Comparison of ENCODE assay signal across 33 cellular contexts in genomic region chr6:117089604-117090003, GRCh38.
"Had no signal": no experiment of that assay in that cellular context is flagged by ENCODE, and none has a peak within 500 bp of the region (broad histone marks: within the 10 kb centered on the region; RNA-seq: fewer than 3 reads in every experiment).

No MANE protein-coding gene starts in this region.

- H3K27me3 ChIP-seq: adrenal gland, ascending aorta, body of pancreas, brain microvascular endothelial cell, breast epithelium, cardiac muscle cell had no signal

- ATAC-seq: activated naive CD4-positive, alpha-beta T cell treated with anti-CD3 and anti-CD28 coated beads, Interleukin-2, amount 50 U/mL, for 72 hours; activated naive CD8-positive, alpha-beta T cell treated with anti-CD3 and anti-CD28 coated beads, Interleukin-2, amount 50 U/mL, for 24 hours; activated T-cell treated with anti-CD3 and anti-CD28 coated beads, Interleukin-2, amount 50 U/mL, for 4 hours; activated T-cell treated with anti-CD3 and anti-CD28 coated beads, Interleukin-2, amount 50 U/mL, for 72 hours; activated T-helper 17 cell treated with anti-CD3 and anti-CD28 coated beads, Interleukin-2, amount 50 U/mL, for 72 hours; body of pancreas had no signal

- DNase-seq: activated effector memory CD4-positive, alpha-beta T cell treated with anti-CD3 and anti-CD28 coated beads, Interleukin-2, amount 50 U/mL, for 16 hours; activated effector memory CD4-positive, alpha-beta T cell treated with Interleukin-2 at 50 U/mL for 16 hours; activated gamma-delta T cell; activated gamma-delta T cell treated with Interleukin-2 at 50 U/mL for 16 hours; activated naive CD4-positive, alpha-beta T cell; activated naive CD4-positive, alpha-beta T cell treated with anti-CD3 and anti-CD28 coated beads for 36 hours; activated naive CD4-positive, alpha-beta T cell treated with anti-CD3 and anti-CD28 coated beads, Interleukin-2, amount 10 ng/mL, durations not matched to agents 7 days and 5 days; activated naive CD4-positive, alpha-beta T cell treated with anti-CD3 and anti-CD28 coated beads, Interleukin-2, amount 50 U/mL, for 16 hours; activated naive CD4-positive, alpha-beta T cell treated with Interleukin-2 at 50 U/mL for 16 hours; activated naive CD8-positive, alpha-beta T cell treated with anti-CD3 and anti-CD28 coated beads for 36 hours; activated naive CD8-positive, alpha-beta T cell treated with anti-CD3 and anti-CD28 coated beads, Interleukin-2, amount 10 ng/mL, durations not matched to agents 7 days and 5 days; activated naive CD8-positive, alpha-beta T cell treated with anti-CD3 and anti-CD28 coated beads, Interleukin-2, amount 50 U/mL, for 24 hours; activated T-cell treated with anti-CD3 and anti-CD28 coated beads, Interleukin-2, amount 50 U/mL, for 24 hours; activated T-cell treated with anti-CD3 and anti-CD28 coated beads, Interleukin-2, amount 50 U/mL, for 4 hours; activated T-cell treated with anti-CD3 and anti-CD28 coated beads, Interleukin-2, amount 50 U/mL, for 48 hours; activated T-cell treated with anti-CD3 and anti-CD28 coated beads, Interleukin-2, amount 50 U/mL, for 72 hours; adrenal gland; amniotic stem cell; amygdala; anterior cingulate cortex; aorta; body of pancreas; brain microvascular endothelial cell; caudate nucleus; central memory CD4-positive, alpha-beta T cell; cerebellar nuclear complex had no signal

- H3K4me3 ChIP-seq: adrenal gland, ascending aorta, body of pancreas, breast epithelium, cardiac muscle cell had no signal

- FAIRE-seq: astrocyte, bronchial epithelial cell had no signal

- H3K27ac ChIP-seq: adrenal gland, ascending aorta, body of pancreas, brain microvascular endothelial cell, breast epithelium, cardiac muscle cell had no signal

- H3K9me3 ChIP-seq: adrenal gland, ascending aorta, body of pancreas, breast epithelium had no signal

- H3K36me3 ChIP-seq: adrenal gland, ascending aorta, brain microvascular endothelial cell, breast epithelium, cardiac muscle cell had no signal

- H3K4me1 ChIP-seq: adrenal gland, ascending aorta, body of pancreas, breast epithelium had no signal
